ENCODE assay signal across 26 cellular contexts in the genomic region with DNA sequence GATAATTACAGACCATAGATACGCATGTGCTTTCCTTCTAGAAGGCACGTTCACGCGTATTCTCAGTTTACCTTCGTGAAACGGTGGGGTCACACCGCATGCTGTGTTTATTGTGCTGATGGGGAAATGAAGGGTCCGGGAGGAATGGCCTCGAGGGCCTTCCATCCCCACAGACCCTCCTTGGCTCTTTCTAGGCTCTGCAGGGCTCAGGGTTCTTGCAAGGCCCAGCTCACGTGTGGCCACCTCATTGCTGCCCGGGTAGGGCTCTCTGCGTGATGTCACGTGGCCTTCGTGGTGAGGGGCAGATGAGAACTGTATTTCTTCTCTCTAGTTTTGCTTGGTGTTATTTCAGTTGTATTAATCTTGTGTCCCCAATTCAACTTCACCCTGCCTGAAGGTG.
"Had no signal": no experiment of that assay in that cellular context is flagged by ENCODE, and none has a peak within 500 bp of the region (broad histone marks: within the 10 kb centered on the region; RNA-seq: fewer than 3 reads in every experiment).

No MANE protein-coding gene starts in this region.

- H3K4me2 ChIP-seq: smooth muscle cell had no signal

- H3K9ac ChIP-seq: parathyroid adenoma had no signal

- H3K79me2 ChIP-seq: parathyroid adenoma had no signal

- H3K27me3 Mint-ChIP-seq: progenitor cell of endocrine pancreas; stimulated activated memory B cell treated with anti-CD40 and anti-IgM and Interleukin-4, amounts not matched to agents 10 μg/mL and 1 μg/mL and 100 μg/mL, for 72 hours had no signal

- H3K36me3 ChIP-seq: left ventricle myocardium inferior, right atrium auricular region, right lobe of liver, tibial nerve, uterus had no signal

- ATAC-seq: natural killer cell; right lobe of liver; stimulated activated memory B cell treated with anti-CD40 and anti-IgM and Interleukin-4, amounts not matched to agents 10 μg/mL and 1 μg/mL and 100 μg/mL, for 72 hours; stimulated activated naive CD8-positive, alpha-beta T cell treated with anti-CD3 and anti-CD28 coated beads, Interleukin-15, amount 100 ng/mL, for 72 hours had no signal

- H3K27ac ChIP-seq: left ventricle myocardium inferior, parathyroid adenoma, right atrium auricular region, right lobe of liver, tibial nerve, uterus had no signal

- H2AFZ ChIP-seq: parathyroid adenoma had no signal

- H3K4me1 ChIP-seq: left ventricle myocardium inferior, parathyroid adenoma, right atrium auricular region, right lobe of liver, tibial nerve, uterus had no signal

- H3K4me1 Mint-ChIP-seq: mesothelial cell of epicardium; stimulated activated memory B cell treated with anti-CD40 and anti-IgM and Interleukin-4, amounts not matched to agents 10 μg/mL and 1 μg/mL and 100 μg/mL, for 72 hours; stimulated activated naive CD8-positive, alpha-beta T cell treated with anti-CD3 and anti-CD28 coated beads, Interleukin-15, amount 100 ng/mL, for 72 hours had no signal

- H3K27me3 ChIP-seq: right atrium auricular region, right lobe of liver, tibial nerve, uterus had no signal

- H3K4me3 Mint-ChIP-seq: mesothelial cell of epicardium; naive B cell; natural killer cell; nephron progenitor cell; stimulated activated memory B cell treated with anti-CD40 and anti-IgM and Interleukin-4, amounts not matched to agents 10 μg/mL and 1 μg/mL and 100 μg/mL, for 72 hours; stimulated activated naive CD8-positive, alpha-beta T cell treated with anti-CD3 and anti-CD28 coated beads, Interleukin-15, amount 100 ng/mL, for 72 hours; type B pancreatic cell had no signal

- H3K9me3 Mint-ChIP-seq: mesothelial cell of epicardium; naive B cell; natural killer cell; stimulated activated memory B cell treated with anti-CD40 and anti-IgM and Interleukin-4, amounts not matched to agents 10 μg/mL and 1 μg/mL and 100 μg/mL, for 72 hours; stimulated activated naive CD8-positive, alpha-beta T cell treated with anti-CD3 and anti-CD28 coated beads, Interleukin-15, amount 100 ng/mL, for 72 hours; type B pancreatic cell had no signal

- DNase-seq: hypothalamus; islet precursor cell; left ventricle myocardium inferior; mesendoderm; naive B cell; natural killer cell; nephron progenitor cell; nucleus accumbens; right lobe of liver; stimulated activated CD4-positive, alpha-beta T cell treated with anti-CD3 and anti-CD28 coated beads, Interleukin-1b, Interleukin-23, amount 100 ng/mL, for 48 hours; stimulated activated CD4-positive, alpha-beta T cell treated with anti-CD3 and anti-CD28 coated beads, Interleukin-2, amount 100 ng/mL, for 48 hours; stimulated activated CD4-positive, alpha-beta T cell treated with anti-CD3 and anti-CD28 coated beads, Interleukin-4, amount 100 ng/mL, for 4 hours; stimulated activated CD8-positive, alpha-beta memory T cell treated with anti-CD3 and anti-CD28 coated beads, Interleukin-4, amount 100 ng/mL, for 48 hours; stimulated activated naive CD4-positive, alpha-beta T cell treated with Interleukin-2 at 50 U/mL for 16 hours; stimulated activated naive CD8-positive, alpha-beta T cell treated with anti-CD3 and anti-CD28 coated beads, Interleukin-15, amount 100 ng/mL, for 72 hours; substantia nigra; uterus had no signal

- H3K36me3 Mint-ChIP-seq: mesothelial cell of epicardium; naive B cell; natural killer cell; stimulated activated memory B cell treated with anti-CD40 and anti-IgM and Interleukin-4, amounts not matched to agents 10 μg/mL and 1 μg/mL and 100 μg/mL, for 72 hours; type B pancreatic cell had no signal

- H3K27ac Mint-ChIP-seq: mesothelial cell of epicardium; nephron progenitor cell; progenitor cell of endocrine pancreas; stimulated activated memory B cell treated with anti-CD40 and anti-IgM and Interleukin-4, amounts not matched to agents 10 μg/mL and 1 μg/mL and 100 μg/mL, for 72 hours; stimulated activated naive CD8-positive, alpha-beta T cell treated with anti-CD3 and anti-CD28 coated beads, Interleukin-15, amount 100 ng/mL, for 72 hours; type B pancreatic cell had no signal

- H3K9me3 ChIP-seq: left ventricle myocardium inferior, right atrium auricular region, right lobe of liver, tibial nerve, uterus had no signal

- H3K4me3 ChIP-seq: left ventricle myocardium inferior, lung, right atrium auricular region, right lobe of liver, smooth muscle cell, tibial nerve, uterus had no signal
